9 cellular contexts compared by ENCODE assay signal in the genomic region with DNA sequence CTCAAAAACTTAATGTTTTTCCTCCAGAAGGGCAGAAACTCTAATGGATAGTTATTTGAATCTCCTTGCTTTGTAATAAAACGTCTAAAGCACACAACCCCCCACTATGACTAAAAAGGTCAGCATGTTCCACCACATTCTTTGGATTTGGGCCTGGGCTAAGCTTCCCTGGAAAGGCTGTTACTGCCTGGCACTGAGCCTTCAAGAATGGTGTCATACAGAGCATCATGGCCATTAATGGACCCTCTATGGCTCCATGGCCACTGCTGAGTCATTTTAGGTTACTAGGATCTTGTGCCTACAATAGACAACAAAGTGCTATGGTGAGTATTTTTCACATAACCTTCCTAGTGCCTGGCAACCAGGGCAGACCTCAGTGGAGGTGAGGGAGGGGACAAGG.
DNase-seq lines count a peak whose midpoint lies in the region; ATAC-seq and TF ChIP-seq lines count a peak whose summit lies in the region.
"Had no signal": no experiment of that assay in that cellular context is flagged by ENCODE, and none has a peak within 500 bp of the region (broad histone marks: within the 10 kb centered on the region; RNA-seq: fewer than 3 reads in every experiment).

No MANE protein-coding gene starts in this region.

- H3K36me3 ChIP-seq in left ventricle myocardium inferior (no peaks in the 10 kb centered on the region), muscle layer of colon (ENCODE audit: insufficient read depth, low read length) (no peaks in the 10 kb centered on the region)

- H3K9me3 ChIP-seq in left ventricle myocardium inferior (replicated peaks) (peaks cover 3% of the 10 kb centered on the region), muscle layer of colon (ENCODE audit: low read length) (no peaks in the 10 kb centered on the region)

- intact Hi-C loops in Right ventricle myocardium superior (cut with DNase I) (no loop called here), left ventricle myocardium inferior (cut with micrococcal nuclease) (loop anchor here (5.0 kb wide), 1 partner anchor 1720 kb away; no protein-coding TSS in a partner anchor)

- H3K4me3 ChIP-seq in left ventricle myocardium inferior (no peak overlapping the region), epithelial cell of proximal tubule (ENCODE audit: low read depth, low read length) (no peak overlapping the region), muscle layer of colon (ENCODE audit: low read depth in 1 of 2, low read length in 2 of 2) (peak overlapping the region in 1 of 2 donors; percentile 17)
- H3K4me3 ChIP-seq: dorsolateral prefrontal cortex had no signal

- ATAC-seq in Right ventricle myocardium superior (ENCODE audit: poor library complexity) = peak; percentile 82
- ATAC-seq in GM19463 (IDR thresholded peaks at IDR 0.05; ENCODE audit: unreplicated experiment) = no peak
- no peak for ATAC-seq in GM18517 (IDR thresholded peaks at IDR 0.05; ENCODE audit: unreplicated experiment)
- ATAC-seq in HG03521 (IDR thresholded peaks at IDR 0.05; ENCODE audit: unreplicated experiment) = no peak

- H3K27ac ChIP-seq in left ventricle myocardium inferior (replicated peaks) = no peak overlapping the region
- H3K27ac ChIP-seq in muscle layer of colon (ENCODE audit: low read depth, low read length) = peak overlapping the region; percentile 3
- H3K27ac ChIP-seq: dorsolateral prefrontal cortex had no signal

- TF ChIP-seq CTCF in left ventricle myocardium inferior (IDR thresholded peaks at IDR 0.05; ENCODE audit: borderline replicate concordance) = no peak
- TF ChIP-seq CTCF in epithelial cell of proximal tubule (conservative IDR thresholded peaks at IDR 0.05; ENCODE audit: low read depth, low read length) = no peak

- peak; percentile 43 for DNase-seq in Right ventricle myocardium superior
- no peak for DNase-seq in left ventricle myocardium inferior
- peak; percentile 98 for DNase-seq in epithelial cell of proximal tubule (ENCODE audit: low read depth)
- DNase-seq in activated CD4-positive, alpha-beta T cell treated with anti-CD3 and anti-CD28 coated beads for 4 hours = no peak
- DNase-seq: dorsolateral prefrontal cortex had no signal

- no peaks in the 10 kb centered on the region for H3K27me3 ChIP-seq in left ventricle myocardium inferior (ENCODE audit: low read depth)
- H3K27me3 ChIP-seq in muscle layer of colon (ENCODE audit: control insufficient read depth in 1 of 2, insufficient read depth in 2 of 2, low read length in 2 of 2) = no peaks in the 10 kb centered on the region
- H3K27me3 ChIP-seq: dorsolateral prefrontal cortex had no signal

- H3K4me1 ChIP-seq in left ventricle myocardium inferior (peaks cover 7% of the 10 kb centered on the region), muscle layer of colon (ENCODE audit: insufficient read depth, low read length) (peaks cover 14% of the 10 kb centered on the region)

- no peak overlapping the region for H3K9ac ChIP-seq in muscle layer of colon (ENCODE audit: low read length)

Comparison
In these comparisons a context has a peak if more than half of its experiments do, and no peak if none do; other contexts are left out.
1. DNase-seq: peak in Right ventricle myocardium superior (single experiment) and epithelial cell of proximal tubule (single experiment); none in left ventricle myocardium inferior (single experiment) and activated CD4-positive, alpha-beta T cell treated with anti-CD3 and anti-CD28 coated beads for 4 hours (0 of 2).